Comparison of ENCODE assay signal across 34 cellular contexts in genomic region chr13:110923086-110923485, GRCh38.
"Had no signal": no experiment of that assay in that cellular context is flagged by ENCODE, and none has a peak within 500 bp of the region (broad histone marks: within the 10 kb centered on the region; RNA-seq: fewer than 3 reads in every experiment).

No MANE protein-coding gene starts in this region.

- H3K4me1 ChIP-seq: ascending aorta, breast epithelium, colonic mucosa had no signal

- DNase-seq: activated CD4-positive, alpha-beta memory T cell treated with anti-CD3 and anti-CD28 coated beads, Interleukin-2, amount 10 ng/mL, durations not matched to agents 7 days and 5 days; activated CD4-positive, alpha-beta T cell treated with anti-CD3 and anti-CD28 coated beads for 36 hours; activated CD4-positive, alpha-beta T cell treated with anti-CD3 and anti-CD28 coated beads, Interleukin-2, amount 10 ng/mL, durations not matched to agents 7 days and 5 days; activated CD4-positive, alpha-beta T cell treated with anti-CD3 and anti-CD28 coated beads, Interleukin-2, amount 50 U/mL, for 4 hours; activated CD4-positive, CD25-positive, alpha-beta regulatory T cell; activated CD4-positive, CD25-positive, alpha-beta regulatory T cell treated with anti-CD3 and anti-CD28 coated beads, Interleukin-2, amount 50 U/mL, for 72 hours; activated CD8-positive, alpha-beta memory T cell treated with anti-CD3 and anti-CD28 coated beads, Interleukin-2, amount 50 U/mL, for 48 hours; activated gamma-delta T cell; activated naive CD4-positive, alpha-beta T cell; activated naive CD4-positive, alpha-beta T cell treated with anti-CD3 and anti-CD28 coated beads, Interleukin-2, amount 10 ng/mL, durations not matched to agents 7 days and 5 days; activated naive CD8-positive, alpha-beta T cell treated with anti-CD3 and anti-CD28 coated beads, Interleukin-2, amount 10 ng/mL, durations not matched to agents 7 days and 5 days; activated T-cell treated with anti-CD3 and anti-CD28 coated beads for 4 hours; activated T-cell treated with anti-CD3 and anti-CD28 coated beads, Interleukin-2, amount 50 U/mL, for 24 hours; activated T-cell treated with anti-CD3 and anti-CD28 coated beads, Interleukin-2, amount 50 U/mL, for 72 hours; central memory CD4-positive, alpha-beta T cell; cerebellar nuclear complex; colonic mucosa; dorsolateral prefrontal cortex; effector memory CD4-positive, alpha-beta T cell; foreskin melanocyte; head of caudate nucleus; hippocampal formation; T-helper 17 cell; T1000; WERI-Rb-1 had no signal

- H3K36me3 ChIP-seq: ascending aorta, breast epithelium, cardiac muscle cell, colonic mucosa, esophagus muscularis mucosa, WERI-Rb-1 had no signal

- H3K4me3 Mint-ChIP-seq: activated CD4-positive, alpha-beta memory T cell treated with anti-CD3 and anti-CD28 coated beads, Interleukin-2, amount 10 ng/mL, durations not matched to agents 7 days and 5 days; activated CD4-positive, alpha-beta T cell treated with anti-CD3 and anti-CD28 coated beads for 36 hours; activated CD4-positive, alpha-beta T cell treated with anti-CD3 and anti-CD28 coated beads, Interleukin-2, amount 10 ng/mL, durations not matched to agents 7 days and 5 days; activated naive CD4-positive, alpha-beta T cell treated with anti-CD3 and anti-CD28 coated beads, Interleukin-2, amount 10 ng/mL, durations not matched to agents 7 days and 5 days; activated naive CD8-positive, alpha-beta T cell treated with anti-CD3 and anti-CD28 coated beads, Interleukin-2, amount 10 ng/mL, durations not matched to agents 7 days and 5 days; activated T-cell treated with anti-CD3 and anti-CD28 coated beads, Interleukin-2, amount 50 U/mL, for 24 hours; activated T-cell treated with anti-CD3 and anti-CD28 coated beads, Interleukin-2, amount 50 U/mL, for 72 hours; brain; dendritic cell treated with granulocyte-macrophage colony-stimulating factor and Interleukin-4, amounts not matched to agents 40 ng/mL and 50 ng/mL, for 4 days; endodermal cell; T-helper 17 cell; T-helper 2 cell treated with Interferon-gamma antibody and Interleukin-4, amounts not matched to agents 5 μg/mL and 100 μg/mL, for 36 hours had no signal

- H3K27ac ChIP-seq: ascending aorta, breast epithelium, cardiac muscle cell, colonic mucosa, dorsolateral prefrontal cortex, esophagus muscularis mucosa, WERI-Rb-1 had no signal

- H3K36me3 Mint-ChIP-seq: brain had no signal

- H3K4me3 ChIP-seq: ascending aorta, breast epithelium, cardiac muscle cell, colonic mucosa, dorsolateral prefrontal cortex, esophagus muscularis mucosa had no signal

- H3K27ac Mint-ChIP-seq: activated CD4-positive, alpha-beta memory T cell treated with anti-CD3 and anti-CD28 coated beads, Interleukin-2, amount 10 ng/mL, durations not matched to agents 7 days and 5 days; activated CD4-positive, alpha-beta T cell treated with anti-CD3 and anti-CD28 coated beads for 36 hours; activated CD4-positive, alpha-beta T cell treated with anti-CD3 and anti-CD28 coated beads, Interleukin-2, amount 10 ng/mL, durations not matched to agents 7 days and 5 days; activated naive CD4-positive, alpha-beta T cell treated with anti-CD3 and anti-CD28 coated beads, Interleukin-2, amount 10 ng/mL, durations not matched to agents 7 days and 5 days; activated naive CD4-positive, alpha-beta T cell treated with anti-CD3 and anti-CD28 coated beads, Interleukin-2, amount 50 U/mL, for 72 hours; activated naive CD8-positive, alpha-beta T cell treated with anti-CD3 and anti-CD28 coated beads, Interleukin-2, amount 10 ng/mL, durations not matched to agents 7 days and 5 days; activated T-cell treated with anti-CD3 and anti-CD28 coated beads, Interleukin-2, amount 50 U/mL, for 24 hours; activated T-cell treated with anti-CD3 and anti-CD28 coated beads, Interleukin-2, amount 50 U/mL, for 72 hours; dendritic cell treated with granulocyte-macrophage colony-stimulating factor and Interleukin-4, amounts not matched to agents 40 ng/mL and 50 ng/mL, for 4 days; endodermal cell; T-helper 17 cell; T-helper 2 cell treated with Interferon-gamma antibody and Interleukin-4, amounts not matched to agents 5 μg/mL and 100 μg/mL, for 36 hours had no signal

- H3K9me3 Mint-ChIP-seq: activated CD4-positive, alpha-beta memory T cell treated with anti-CD3 and anti-CD28 coated beads, Interleukin-2, amount 10 ng/mL, durations not matched to agents 7 days and 5 days; activated CD4-positive, alpha-beta T cell treated with anti-CD3 and anti-CD28 coated beads, Interleukin-2, amount 10 ng/mL, durations not matched to agents 7 days and 5 days; activated naive CD4-positive, alpha-beta T cell treated with anti-CD3 and anti-CD28 coated beads, Interleukin-2, amount 10 ng/mL, durations not matched to agents 7 days and 5 days; activated naive CD4-positive, alpha-beta T cell treated with anti-CD3 and anti-CD28 coated beads, Interleukin-2, amount 50 U/mL, for 72 hours; activated naive CD8-positive, alpha-beta T cell treated with anti-CD3 and anti-CD28 coated beads, Interleukin-2, amount 10 ng/mL, durations not matched to agents 7 days and 5 days; activated T-cell treated with anti-CD3 and anti-CD28 coated beads, Interleukin-2, amount 50 U/mL, for 24 hours; activated T-cell treated with anti-CD3 and anti-CD28 coated beads, Interleukin-2, amount 50 U/mL, for 72 hours; dendritic cell treated with granulocyte-macrophage colony-stimulating factor and Interleukin-4, amounts not matched to agents 40 ng/mL and 50 ng/mL, for 4 days; endodermal cell; T-helper 2 cell treated with Interferon-gamma antibody and Interleukin-4, amounts not matched to agents 5 μg/mL and 100 μg/mL, for 36 hours had no signal

- ATAC-seq: activated CD4-positive, alpha-beta T cell treated with anti-CD3 and anti-CD28 coated beads for 36 hours; activated naive CD4-positive, alpha-beta T cell treated with anti-CD3 and anti-CD28 coated beads, Interleukin-2, amount 50 U/mL, for 72 hours; activated T-cell treated with anti-CD3 and anti-CD28 coated beads, Interleukin-2, amount 50 U/mL, for 72 hours; T-helper 17 cell had no signal

- H3K27me3 ChIP-seq: ascending aorta, breast epithelium, cardiac muscle cell, colonic mucosa had no signal

- H3K9me3 ChIP-seq: ascending aorta, breast epithelium, colonic mucosa, esophagus muscularis mucosa had no signal
